8 cellular contexts compared by ENCODE assay signal in genomic region chr19:34556500-34556899, GRCh38.
DNase-seq lines count a peak whose midpoint lies in the region; ATAC-seq and TF ChIP-seq lines count a peak whose summit lies in the region.

No MANE protein-coding gene starts in this region.

- WGBS in esophagus squamous epithelium, 2 donors: 0% methylated on average over 3 of the region's 3 CpGs

- H3K9me3 ChIP-seq in esophagus squamous epithelium: no peaks in the 10 kb centered on the region
- no peaks in the 10 kb centered on the region for H3K9me3 ChIP-seq in ascending aorta

- no peak overlapping the region for H3K4me3 ChIP-seq in esophagus squamous epithelium
- no peak overlapping the region for H3K4me3 ChIP-seq in ascending aorta

- H3K4me1 ChIP-seq in esophagus squamous epithelium (no peaks in the 10 kb centered on the region), ascending aorta (no peaks in the 10 kb centered on the region)

- TF ChIP-seq CTCF in esophagus squamous epithelium (IDR thresholded peaks at IDR 0.05) (peak in 4 of 6 experiments; percentile 9 to 37 (median 24)), ascending aorta (IDR thresholded peaks at IDR 0.05) (peak in 1 of 3 experiments; percentile 20)

- no peak for TF ChIP-seq POLR2A in esophagus squamous epithelium (IDR thresholded peaks at IDR 0.05)

- intact Hi-C loops in esophagus squamous epithelium (cut with DNase I): no loop called here
- intact Hi-C loops in ascending aorta (cut with DNase I): no loop called here

- no peak for ATAC-seq in GM21737 (IDR thresholded peaks at IDR 0.05; ENCODE audit: unreplicated experiment)
- ATAC-seq in HG03280 (IDR thresholded peaks at IDR 0.05; ENCODE audit: unreplicated experiment): no peak

- no peak overlapping the region for H3K27ac ChIP-seq in esophagus squamous epithelium
- no peak overlapping the region for H3K27ac ChIP-seq in ascending aorta

- no peaks in the 10 kb centered on the region for H3K36me3 ChIP-seq in esophagus squamous epithelium
- no peaks in the 10 kb centered on the region for H3K36me3 ChIP-seq in ascending aorta

- DNase-seq in activated T-cell treated with anti-CD3 and anti-CD28 coated beads, Interleukin-2, amount 50 U/mL, for 48 hours: peak; percentile 28 to 39
- DNase-seq in activated T-cell treated with anti-CD3 and anti-CD28 coated beads for 4 hours (no peak), NCI-H748 (lab: John Stamatoyannopoulos, UW; ENCODE audit: unreplicated experiment) (peak; percentile 39), esophagus squamous epithelium (lab: John Stamatoyannopoulos, UW) (no peak), ascending aorta (ENCODE audit: low spot score in 2 of 2) (no peak)
- peak; percentile 53 for DNase-seq in stimulated activated CD8-positive, alpha-beta memory T cell treated with anti-CD3 and anti-CD28 coated beads, Interleukin-4, amount 100 ng/mL, for 48 hours

- H3K27me3 ChIP-seq in esophagus squamous epithelium (peaks cover 0 to 39% (median 0%) of the 10 kb centered on the region in 4 donors), ascending aorta (no peaks in the 10 kb centered on the region)

Comparison
In these comparisons a context has a peak if more than half of its experiments do, and no peak if none do; other contexts are left out.
1. DNase-seq: peak in activated T-cell treated with anti-CD3 and anti-CD28 coated beads, Interleukin-2, amount 50 U/mL, for 48 hours (2 of 2), NCI-H748 (single experiment) and stimulated activated CD8-positive, alpha-beta memory T cell treated with anti-CD3 and anti-CD28 coated beads, Interleukin-4, amount 100 ng/mL, for 48 hours (single experiment); none in activated T-cell treated with anti-CD3 and anti-CD28 coated beads for 4 hours (single experiment), esophagus squamous epithelium (single experiment) and ascending aorta (0 of 2).